ENCODE assay signal across 9 cellular contexts in genomic region chr17:39225974-39226683, GRCh38. TPM values are rescaled to one million over a fixed set of nuclear protein-coding genes. Genes with fewer than 3 reads are reported as not detected.
DNase-seq lines count a peak whose midpoint lies in the region; ATAC-seq and TF ChIP-seq lines count a peak whose summit lies in the region.
"Had no signal": no experiment of that assay in that cellular context is flagged by ENCODE, and none has a peak within 500 bp of the region (broad histone marks: within the 10 kb centered on the region; RNA-seq: fewer than 3 reads in every experiment).

No MANE protein-coding gene starts in this region.

- peaks cover 4% of the 10 kb centered on the region for H3K4me1 Mint-ChIP-seq in activated naive CD8-positive, alpha-beta T cell treated with anti-CD3 and anti-CD28 coated beads, Interleukin-2, amount 10 ng/mL, durations not matched to agents 7 days and 5 days

- no peak overlapping the region for H3K27ac ChIP-seq in right atrium auricular region
- no peak overlapping the region for H3K27ac ChIP-seq in sigmoid colon

- H3K9me3 Mint-ChIP-seq in activated naive CD8-positive, alpha-beta T cell treated with anti-CD3 and anti-CD28 coated beads, Interleukin-2, amount 10 ng/mL, durations not matched to agents 7 days and 5 days, result no peaks in the 10 kb centered on the region

- H3K4me3 Mint-ChIP-seq in activated naive CD8-positive, alpha-beta T cell treated with anti-CD3 and anti-CD28 coated beads, Interleukin-2, amount 10 ng/mL, durations not matched to agents 7 days and 5 days, result peak overlapping the region; percentile 83

- no peaks in the 10 kb centered on the region for H3K9me3 ChIP-seq in right atrium auricular region
- H3K9me3 ChIP-seq in sigmoid colon, result no peaks in the 10 kb centered on the region

- peaks cover 43% of the 10 kb centered on the region for H3K27me3 Mint-ChIP-seq in activated naive CD8-positive, alpha-beta T cell treated with anti-CD3 and anti-CD28 coated beads, Interleukin-2, amount 10 ng/mL, durations not matched to agents 7 days and 5 days

- intact Hi-C loops in sigmoid colon (cut with DNase I), result no loop called here

- TF ChIP-seq CTCF in GM20000 (IDR thresholded peaks at IDR 0.05; ENCODE audit: extremely low read depth, missing control alignments) (no peak), right atrium auricular region (IDR thresholded peaks at IDR 0.05) (no peak), sigmoid colon (IDR thresholded peaks at IDR 0.05) (no peak)

- TF ChIP-seq POLR2A in sigmoid colon (IDR thresholded peaks at IDR 0.05), result no peak

- H3K36me3 ChIP-seq in right atrium auricular region (no peaks in the 10 kb centered on the region), sigmoid colon (no peaks in the 10 kb centered on the region)

- H3K27me3 ChIP-seq in right atrium auricular region (no peaks in the 10 kb centered on the region), sigmoid colon (peaks cover 25 to 72% (median 38%) of the 10 kb centered on the region in 3 donors)

- POLR2A ChIA-PET in activated naive CD8-positive, alpha-beta T cell treated with anti-CD3 and anti-CD28 coated beads, Interleukin-2, amount 10 ng/mL, durations not matched to agents 7 days and 5 days (lab: Charles Lee), result interaction anchor here (0.9 kb wide), 1 partner anchor 19 kb away, joined by 3 read pairs; no protein-coding TSS in a partner anchor

- peak; percentile 63 for DNase-seq in GM20000 (ENCODE audit: low spot score)
- peak; percentile 43 to 65 for DNase-seq in NCI-H526 (lab: John Stamatoyannopoulos, UW)
- DNase-seq in activated naive CD8-positive, alpha-beta T cell treated with anti-CD3 and anti-CD28 coated beads, Interleukin-2, amount 10 ng/mL, durations not matched to agents 7 days and 5 days, result peak; percentile 63
- DNase-seq in right atrium auricular region (ENCODE audit: low spot score), result no peak
- DNase-seq in sigmoid colon, result peak; percentile 87
- no peak for DNase-seq in HK-2 (ENCODE audit: unreplicated experiment)
- no peak for DNase-seq in central memory CD4-positive, alpha-beta T cell

- 15 to 16% methylated on average over 23 of the region's 23 CpGs for WGBS in sigmoid colon, 2 donors

- peak; percentile 64 for ATAC-seq in activated naive CD8-positive, alpha-beta T cell treated with anti-CD3 and anti-CD28 coated beads, Interleukin-2, amount 10 ng/mL, durations not matched to agents 7 days and 5 days (ENCODE audit: low read depth)
- ATAC-seq in HG02642 (IDR thresholded peaks at IDR 0.05; ENCODE audit: poor library complexity, unreplicated experiment), result no peak

- peaks cover 0 to 21% of the 10 kb centered on the region in 2 donors for H3K4me1 ChIP-seq in right atrium auricular region
- peaks cover 0 to 22% (median 20%) of the 10 kb centered on the region in 4 donors for H3K4me1 ChIP-seq in sigmoid colon

- H3K4me3 ChIP-seq in right atrium auricular region, result peak overlapping the region; percentile 33 to 56
- peak overlapping the region; percentile 19 to 52 (median 45) for H3K4me3 ChIP-seq in sigmoid colon

- no peak for TF ChIP-seq EP300 in sigmoid colon (IDR thresholded peaks at IDR 0.05)

- peaks cover 2% of the 10 kb centered on the region for H3K36me3 Mint-ChIP-seq in activated naive CD8-positive, alpha-beta T cell treated with anti-CD3 and anti-CD28 coated beads, Interleukin-2, amount 10 ng/mL, durations not matched to agents 7 days and 5 days

- H3K27ac Mint-ChIP-seq in activated naive CD8-positive, alpha-beta T cell treated with anti-CD3 and anti-CD28 coated beads, Interleukin-2, amount 10 ng/mL, durations not matched to agents 7 days and 5 days, result peak overlapping the region; percentile 12

RNA-seq across cellular contexts. Expression of gene STAC2, which starts 0.4 kb away (rescaled TPM):
- not detected for total RNA-seq in activated naive CD8-positive, alpha-beta T cell treated with anti-CD3 and anti-CD28 coated beads, Interleukin-2, amount 10 ng/mL, durations not matched to agents 7 days and 5 days
- total RNA-seq in right atrium auricular region, result 1 to 10 TPM in 1 of 2 donors, under 1 TPM in 1; 0.82 to 2.3 TPM
- total RNA-seq in sigmoid colon, result 1 to 10 TPM in 1 of 4 donors, under 1 TPM in 3; 0.16 to 1.1 (median 0.31) TPM
- polyA plus RNA-seq in sigmoid colon, result under 1 TPM in 2 of 3 donors, not detected in 1; under 0.01 to 0.47 TPM
- total RNA-seq: pulmonary artery endothelial cell had no signal

RNA-seq across cellular contexts. Expression of gene RPL19, which starts 26.0 kb away (rescaled TPM):
- 1,000 to 10,000 TPM; 2,120 to 2,134 TPM for total RNA-seq in activated naive CD8-positive, alpha-beta T cell treated with anti-CD3 and anti-CD28 coated beads, Interleukin-2, amount 10 ng/mL, durations not matched to agents 7 days and 5 days
- 1,000 to 10,000 TPM; 1,458 to 1,831 TPM for total RNA-seq in right atrium auricular region
- 1,000 to 10,000 TPM; 3,053 to 4,685 (median 3,950) TPM for total RNA-seq in sigmoid colon
- polyA plus RNA-seq in sigmoid colon, result 1,000 to 10,000 TPM; 2,689 to 4,258 (median 3,169) TPM

RNA-seq across cellular contexts. Expression of gene CACNB1, which starts 28.7 kb away (rescaled TPM):
- total RNA-seq in activated naive CD8-positive, alpha-beta T cell treated with anti-CD3 and anti-CD28 coated beads, Interleukin-2, amount 10 ng/mL, durations not matched to agents 7 days and 5 days, result 10 to 100 TPM; 25.9 to 27.2 TPM
- total RNA-seq in right atrium auricular region, result 10 to 100 TPM in 1 of 2 donors, 1 to 10 TPM in 1; 3.6 to 13.4 TPM
- total RNA-seq in sigmoid colon, result 1 to 10 TPM; 5.3 to 8.0 (median 7.4) TPM
- 10 to 100 TPM in 1 of 3 donors, 1 to 10 TPM in 2; 3.0 to 11.6 (median 8.1) TPM for polyA plus RNA-seq in sigmoid colon

Comparison
In these comparisons a context has a peak if more than half of its experiments do, and no peak if none do; other contexts are left out.
1. DNase-seq: peak in GM20000 (single experiment), NCI-H526 (2 of 2), activated naive CD8-positive, alpha-beta T cell treated with anti-CD3 and anti-CD28 coated beads, Interleukin-2, amount 10 ng/mL, durations not matched to agents 7 days and 5 days (single experiment) and sigmoid colon (single experiment); none in right atrium auricular region (single experiment), HK-2 (single experiment) and central memory CD4-positive, alpha-beta T cell (single experiment).